In genomic region chr11:118997627-118998387, GRCh38 we compare ENCODE assay signal across 8 cellular contexts. TPM values are rescaled to one million over a fixed set of nuclear protein-coding genes. Genes with fewer than 3 reads are reported as not detected.
DNase-seq lines count a peak whose midpoint lies in the region; ATAC-seq and TF ChIP-seq lines count a peak whose summit lies in the region.

TSS of gene CENATAC (plus strand) at chr11:118998138. CDS start at chr11:118998198, 60 bp downstream.

- peaks cover 7% of the 10 kb centered on the region for H3K36me3 Mint-ChIP-seq in activated naive CD4-positive, alpha-beta T cell treated with anti-CD3 and anti-CD28 coated beads, Interleukin-2, amount 50 U/mL, for 24 hours

- H3K4me3 ChIP-seq in GM08714 (ENCODE audit: low read length) = peak within 1 kb of the TSS; percentile 88

- H3K27me3 Mint-ChIP-seq in activated naive CD4-positive, alpha-beta T cell treated with anti-CD3 and anti-CD28 coated beads, Interleukin-2, amount 50 U/mL, for 24 hours = no peaks in the 10 kb centered on the region

- TF ChIP-seq CTCF in omental fat pad (IDR thresholded peaks at IDR 0.05) = no peak

- ATAC-seq in HG02588 (IDR thresholded peaks at IDR 0.05; ENCODE audit: unreplicated experiment) (peak; percentile 91), SK-N-SH treated with all-trans-retinoic acid at 6 μM for 48 hours (peak; percentile 96), omental fat pad (ENCODE audit: low FRiP score) (peak; percentile 96)

- H3K4me3 Mint-ChIP-seq in activated naive CD4-positive, alpha-beta T cell treated with anti-CD3 and anti-CD28 coated beads, Interleukin-2, amount 50 U/mL, for 24 hours = peak within 1 kb of the TSS; percentile 98

- H3K27ac Mint-ChIP-seq in activated naive CD4-positive, alpha-beta T cell treated with anti-CD3 and anti-CD28 coated beads, Interleukin-2, amount 50 U/mL, for 24 hours = peak within 1 kb of the TSS; percentile 100

- peak within 1 kb of the TSS; percentile 84 for H3K27ac ChIP-seq in temporal lobe (ENCODE audit: low read depth, low read length)

- peaks cover 31% of the 10 kb centered on the region for H3K4me1 Mint-ChIP-seq in activated naive CD4-positive, alpha-beta T cell treated with anti-CD3 and anti-CD28 coated beads, Interleukin-2, amount 50 U/mL, for 24 hours

- no peaks in the 10 kb centered on the region for H3K9me3 Mint-ChIP-seq in activated naive CD4-positive, alpha-beta T cell treated with anti-CD3 and anti-CD28 coated beads, Interleukin-2, amount 50 U/mL, for 24 hours

- DNase-seq in NCI-H1048 (lab: John Stamatoyannopoulos, UW) = peak; percentile 53
- DNase-seq in glomerular endothelial cell (ENCODE audit: extremely low read depth, low read depth, low spot score) = no peak
- DNase-seq in omental fat pad (ENCODE audit: low spot score) = peak; percentile 87

TF ChIP-seq in SK-N-SH treated with all-trans-retinoic acid at 6 μM for 48 hours, 23 proteins besides CTCF, POLR2A, EP300 and RAD21:
- TF ChIP-seq ISL1 (CRISPR knock-in tag; IDR thresholded peaks at IDR 0.05) (no peak), ZNF8 (CRISPR knock-in tag; IDR thresholded peaks at IDR 0.05) (no peak), ZNF70 (CRISPR knock-in tag; IDR thresholded peaks at IDR 0.05) (no peak), ZFP30 (CRISPR knock-in tag; IDR thresholded peaks at IDR 0.05) (no peak)

RNA-seq across cellular contexts. Expression of gene CENATAC, which starts in this region (rescaled TPM):
- total RNA-seq in glomerular endothelial cell = 6.4 and 16.6 TPM in 2 replicates
- 10 to 100 TPM; 36.9 to 66.9 (median 50.9) TPM for total RNA-seq in omental fat pad
- total RNA-seq in temporal lobe = 17.9 TPM
